In genomic region chr6:47102331-47102730, GRCh38 we compare ENCODE assay signal across 18 cellular contexts.
A peak's percentile ranks its signal among the peaks of the same experiment; 100 is the strongest.
DNase-seq lines count a peak whose midpoint lies in the region; ATAC-seq and TF ChIP-seq lines count a peak whose summit lies in the region.
"Had no signal": no experiment of that assay in that cellular context is flagged by ENCODE, and none has a peak within 500 bp of the region (broad histone marks: within the 10 kb centered on the region; RNA-seq: fewer than 3 reads in every experiment).

No MANE protein-coding gene starts in this region.

- H3K4ac ChIP-seq in mesendoderm (ENCODE audit: low read depth, low read length), result no peak overlapping the region

- no peak for TF ChIP-seq EP300 in ovary (IDR thresholded peaks at IDR 0.05)

- no peaks in the 10 kb centered on the region for H3K9me3 Mint-ChIP-seq in GM23338
- H3K9me3 Mint-ChIP-seq in CD8-positive, alpha-beta T cell, result no peaks in the 10 kb centered on the region
- H3K9me3 Mint-ChIP-seq: CD14-positive monocyte had no signal

- H2AK5ac ChIP-seq in mesendoderm (ENCODE audit: low read length), result no peak overlapping the region

- no peaks in the 10 kb centered on the region for H3K36me3 Mint-ChIP-seq in GM23338 (ENCODE audit: low read depth)
- H3K36me3 Mint-ChIP-seq in CD8-positive, alpha-beta T cell, result no peaks in the 10 kb centered on the region
- H3K36me3 Mint-ChIP-seq: CD14-positive monocyte; CD4-positive, CD25-positive, alpha-beta regulatory T cell; CD8-positive, alpha-beta memory T cell had no signal

- no peaks in the 10 kb centered on the region for H3K9me3 ChIP-seq in ovary
- no peaks in the 10 kb centered on the region for H3K9me3 ChIP-seq in CD8-positive, alpha-beta T cell (ENCODE audit: low read length)
- H3K9me3 ChIP-seq: BE2C, BLaER1 had no signal

- H3K27ac ChIP-seq in GM23338 (ENCODE audit: low read depth) (no peak overlapping the region), mesendoderm (ENCODE audit: low read depth, low read length) (no peak overlapping the region), ovary (no peak overlapping the region)
- no peak overlapping the region for H3K27ac ChIP-seq in CD8-positive, alpha-beta T cell (ENCODE audit: low read depth, low read length)
- H3K27ac ChIP-seq: BLaER1 had no signal

- no peaks in the 10 kb centered on the region for H3K27me3 Mint-ChIP-seq in GM23338 (ENCODE audit: insufficient read depth, low read depth, poor library complexity)
- no peaks in the 10 kb centered on the region for H3K27me3 Mint-ChIP-seq in CD8-positive, alpha-beta T cell (ENCODE audit: low read depth)
- H3K27me3 Mint-ChIP-seq: CD4-positive, CD25-positive, alpha-beta regulatory T cell had no signal

- TF ChIP-seq POLR2A in ovary (IDR thresholded peaks at IDR 0.05), result no peak

- 0 out of 2 replicates have a peak overlapping the region, but pooled peaks have one; percentile 3 for H2AFZ ChIP-seq in GM23338

- ATAC-seq in GM23338 (no peak), HG02884 (IDR thresholded peaks at IDR 0.05; ENCODE audit: unreplicated experiment) (no peak)
- ATAC-seq in CD8-positive, alpha-beta T cell, result no peak

- H3K79me2 ChIP-seq in GM23338 (replicated peaks; ENCODE audit: insufficient read depth) (no peaks in the 10 kb centered on the region), mesendoderm (ENCODE audit: control insufficient read depth, insufficient read depth, low read length) (no peaks in the 10 kb centered on the region)

- no peak overlapping the region for H3K23ac ChIP-seq in mesendoderm (ENCODE audit: low read length)

- no peak overlapping the region for H2BK120ac ChIP-seq in mesendoderm (ENCODE audit: low read depth, low read length)

- H3K4me3 Mint-ChIP-seq in GM23338, result no peak overlapping the region
- no peak overlapping the region for H3K4me3 Mint-ChIP-seq in CD8-positive, alpha-beta T cell
- H3K4me3 Mint-ChIP-seq: CD4-positive, CD25-positive, alpha-beta regulatory T cell; CD8-positive, alpha-beta memory T cell had no signal

- no peaks in the 10 kb centered on the region for H3K36me3 ChIP-seq in GM23338 (ENCODE audit: insufficient read depth)
- no peaks in the 10 kb centered on the region for H3K36me3 ChIP-seq in mesendoderm (ENCODE audit: control insufficient read depth, insufficient read depth, low read length)
- H3K36me3 ChIP-seq in ovary, result no peaks in the 10 kb centered on the region
- H3K36me3 ChIP-seq in CD8-positive, alpha-beta T cell (ENCODE audit: insufficient read depth, low read length), result no peaks in the 10 kb centered on the region
- H3K36me3 ChIP-seq: BE2C, BLaER1 had no signal

- POLR2A ChIA-PET in CD8-positive, alpha-beta T cell (lab: Charles Lee), result no interaction called here

- no peak overlapping the region for H3K56ac ChIP-seq in mesendoderm (ENCODE audit: low read length)

- no peaks in the 10 kb centered on the region for H3F3A ChIP-seq in GM23338 (replicated peaks; ENCODE audit: low read depth)

- no peak overlapping the region for H4K5ac ChIP-seq in mesendoderm (ENCODE audit: low read length)

- H3K18ac ChIP-seq in mesendoderm (ENCODE audit: low read length), result peak overlapping the region; percentile 75

- no peaks in the 10 kb centered on the region for H4K20me1 ChIP-seq in GM23338 (replicated peaks; ENCODE audit: insufficient read depth)
- H4K20me1 ChIP-seq: BLaER1 had no signal

- CTCF ChIA-PET in CD8-positive, alpha-beta T cell (lab: Charles Lee), result interaction anchor here (0.6 to 1.2 kb wide), 2 partner anchors 10 to 464 kb away, joined by 3 to 4 read pairs; no protein-coding TSS in a partner anchor

- no peaks in the 10 kb centered on the region for H3K79me1 ChIP-seq in mesendoderm (ENCODE audit: low read length)

- peaks cover 20% of the 10 kb centered on the region for H3K4me1 Mint-ChIP-seq in GM23338
- no peaks in the 10 kb centered on the region for H3K4me1 Mint-ChIP-seq in CD8-positive, alpha-beta T cell (ENCODE audit: low read depth)
- H3K4me1 Mint-ChIP-seq: CD4-positive, CD25-positive, alpha-beta regulatory T cell; CD8-positive, alpha-beta memory T cell had no signal

- no peak overlapping the region for H2BK15ac ChIP-seq in mesendoderm (replicated peaks; ENCODE audit: low read depth)

- H3K27me3 ChIP-seq in GM23338 (ENCODE audit: insufficient read depth) (no peaks in the 10 kb centered on the region), mesendoderm (ENCODE audit: insufficient read depth, low read length, poor library complexity) (no peaks in the 10 kb centered on the region), ovary (no peaks in the 10 kb centered on the region)
- H3K27me3 ChIP-seq in CD8-positive, alpha-beta T cell (ENCODE audit: insufficient read depth, low read length), result no peaks in the 10 kb centered on the region
- H3K27me3 ChIP-seq: BE2C, BLaER1 had no signal

- DNase-seq in GM23338 (ENCODE audit: low spot score) (no peak), RPMI7951 (ENCODE audit: low read depth) (peak; percentile 56), mesendoderm (no peak), ovary (no peak)
- no peak for DNase-seq in CD8-positive, alpha-beta T cell
- DNase-seq: 8988T; ACHN; BE2C; C1 segment of cervical spinal cord; Calu3; CD4-positive, CD25-positive, alpha-beta regulatory T cell; CD8-positive, alpha-beta memory T cell; COR-L47; DMS79 treated with DMSO at 0.1 percent for 48 hours; GF-D8 had no signal

- WGBS in mesendoderm (ENCODE audit: extremely low coverage, insufficient coverage, low lambda C conversion rate), result no CpG with 5 or more reads among the region's 5 CpGs
- WGBS in ovary, 3 donors, result 97 to 98% (median 97%) methylated on average over 5 of the region's 5 CpGs

- H4K8ac ChIP-seq in mesendoderm (ENCODE audit: low read depth, low read length), result no peak overlapping the region

- no peak overlapping the region for H2BK5ac ChIP-seq in mesendoderm (ENCODE audit: low read length)

- no peak overlapping the region for H3K9ac ChIP-seq in mesendoderm (ENCODE audit: low read length)
- H3K9ac ChIP-seq: BLaER1 had no signal

- intact Hi-C loops in ovary (cut with DNase I), result no loop called here
- intact Hi-C loops in CD8-positive, alpha-beta T cell (cut with DNase I, micrococcal nuclease), result no loop called here

- H3K4me3 ChIP-seq in GM23338 (no peak overlapping the region), mesendoderm (ENCODE audit: low read length) (no peak overlapping the region), ovary (no peak overlapping the region)
- no peak overlapping the region for H3K4me3 ChIP-seq in CD8-positive, alpha-beta T cell (ENCODE audit: low read depth, low read length)
- H3K4me3 ChIP-seq: BLaER1 had no signal

- H3K4me1 ChIP-seq in GM23338 (ENCODE audit: insufficient read depth), result peaks cover 22% of the 10 kb centered on the region
- H3K4me1 ChIP-seq in mesendoderm (ENCODE audit: control insufficient read depth, low read depth, low read length), result peaks cover 11% of the 10 kb centered on the region
- H3K4me1 ChIP-seq in ovary (ENCODE audit: insufficient read depth), result no peaks in the 10 kb centered on the region
- H3K4me1 ChIP-seq in CD8-positive, alpha-beta T cell (ENCODE audit: insufficient read depth, low read length), result no peaks in the 10 kb centered on the region

- peaks cover 27% of the 10 kb centered on the region; the same call in 1 of the 2 replicates for H3K9me2 ChIP-seq in GM23338 (ENCODE audit: insufficient read depth)

- TF ChIP-seq CTCF in GM23338 (conservative IDR thresholded peaks at IDR 0.05; ENCODE audit: low read depth in 2 of 2) (no peak), ovary (IDR thresholded peaks at IDR 0.05) (no peak)
- TF ChIP-seq CTCF in CD8-positive, alpha-beta T cell (IDR thresholded peaks at IDR 0.05), result no peak

- H3K4me2 ChIP-seq in GM23338 (no peak overlapping the region), mesendoderm (ENCODE audit: low read length) (no peak overlapping the region)

- no peak overlapping the region for H3K27ac Mint-ChIP-seq in GM23338
- H3K27ac Mint-ChIP-seq in CD8-positive, alpha-beta T cell, result no peak overlapping the region
- H3K27ac Mint-ChIP-seq: CD14-positive monocyte; CD4-positive, CD25-positive, alpha-beta regulatory T cell had no signal

TF ChIP-seq in GM23338, 12 proteins besides CTCF, POLR2A, EP300 and RAD21 (continues in another document):
- TF ChIP-seq CREB1 (CRISPR knock-in tag; IDR thresholded peaks at IDR 0.05; ENCODE audit: low read depth) (no peak), ZNF114 (CRISPR knock-in tag; IDR thresholded peaks at IDR 0.05) (no peak), JUNB (IDR thresholded peaks at IDR 0.05; ENCODE audit: unreplicated experiment) (no peak), REST (IDR thresholded peaks at IDR 0.05; ENCODE audit: unreplicated experiment) (no peak), EZH2 (IDR thresholded peaks at IDR 0.05; ENCODE audit: low read depth, unreplicated experiment) (no peak)
- TF ChIP-seq, protein P1, sequence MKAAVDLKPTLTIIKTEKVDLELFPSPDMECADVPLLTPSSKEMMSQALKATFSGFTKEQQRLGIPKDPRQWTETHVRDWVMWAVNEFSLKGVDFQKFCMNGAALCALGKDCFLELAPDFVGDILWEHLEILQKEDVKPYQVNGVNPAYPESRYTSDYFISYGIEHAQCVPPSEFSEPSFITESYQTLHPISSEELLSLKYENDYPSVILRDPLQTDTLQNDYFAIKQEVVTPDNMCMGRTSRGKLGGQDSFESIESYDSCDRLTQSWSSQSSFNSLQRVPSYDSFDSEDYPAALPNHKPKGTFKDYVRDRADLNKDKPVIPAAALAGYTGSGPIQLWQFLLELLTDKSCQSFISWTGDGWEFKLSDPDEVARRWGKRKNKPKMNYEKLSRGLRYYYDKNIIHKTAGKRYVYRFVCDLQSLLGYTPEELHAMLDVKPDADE (IDR thresholded peaks at IDR 0.05), result no peak
